In genomic region chr18:7164610-7165009, GRCh38 we compare ENCODE assay signal across 1 cellular context.
TF ChIP-seq lines count a peak whose summit lies in the region.

No MANE protein-coding gene starts in this region.

TF ChIP-seq in GM23338, 12 proteins besides CTCF, POLR2A, EP300 and RAD21 (continued from another document):
- no peak for TF ChIP-seq REST (IDR thresholded peaks at IDR 0.05; ENCODE audit: unreplicated experiment)
- TF ChIP-seq NANOG (IDR thresholded peaks at IDR 0.05; ENCODE audit: borderline replicate concordance), result no peak
- no peak for TF ChIP-seq STAT1 (IDR thresholded peaks at IDR 0.05; ENCODE audit: unreplicated experiment)
- TF ChIP-seq JUNB (IDR thresholded peaks at IDR 0.05; ENCODE audit: unreplicated experiment), result no peak
- TF ChIP-seq EZH2 (IDR thresholded peaks at IDR 0.05; ENCODE audit: low read depth, unreplicated experiment), result no peak
